21 cellular contexts compared by ENCODE assay signal in genomic region chr13:32259116-32259515, GRCh38. TPM values are rescaled to one million over a fixed set of nuclear protein-coding genes. Genes with fewer than 3 reads are reported as not detected.
DNase-seq lines count a peak whose midpoint lies in the region; ATAC-seq, FAIRE-seq and TF ChIP-seq lines count a peak whose summit lies in the region.
"Had no signal": no experiment of that assay in that cellular context is flagged by ENCODE, and none has a peak within 500 bp of the region (broad histone marks: within the 10 kb centered on the region; RNA-seq: fewer than 3 reads in every experiment).

No MANE protein-coding gene starts in this region.

- no peaks in the 10 kb centered on the region for H3K27me3 Mint-ChIP-seq in nephron (ENCODE audit: low read depth)
- H3K27me3 Mint-ChIP-seq: activated CD4-positive, alpha-beta T cell treated with anti-CD3 and anti-CD28 coated beads, Interleukin-2, amount 10 ng/mL, durations not matched to agents 24 days and 14 days; T-helper 17 cell had no signal

- no peak overlapping the region for H3K27ac ChIP-seq in IMR-90 (ENCODE audit: insufficient read depth, low read length)
- H3K27ac ChIP-seq in kidney (ENCODE audit: low read depth in 2 of 2, low read length in 2 of 2), result no peak overlapping the region

- H3K36me3 Mint-ChIP-seq in nephron (ENCODE audit: low read depth), result no peaks in the 10 kb centered on the region

- H3K4me2 ChIP-seq in IMR-90 (ENCODE audit: low read depth, low read length), result no peak overlapping the region

- 0 out of 2 replicates have a peak, but pooled peaks cover 5% of the 10 kb centered on the region for H3K9me1 ChIP-seq in IMR-90 (ENCODE audit: insufficient read depth, low read length)

- no peak overlapping the region for H2AK9ac ChIP-seq in IMR-90 (replicated peaks; ENCODE audit: low read depth, low read length, poor library complexity)

- DNase-seq in GM12865 (ENCODE audit: low read depth) (no peak), IMR-90 (no peak), choroid plexus epithelial cell (ENCODE audit: low read depth) (no peak), kidney (no peak), NCI-H748 (lab: John Stamatoyannopoulos, UW; ENCODE audit: unreplicated experiment) (no peak)
- DNase-seq: activated CD4-positive, alpha-beta T cell treated with anti-CD3 and anti-CD28 coated beads, Interleukin-2, amount 10 ng/mL, durations not matched to agents 24 days and 14 days; activated T-cell treated with anti-CD3 and anti-CD28 coated beads, Interleukin-2, amount 50 U/mL, for 4 hours; C1 segment of cervical spinal cord; dermis blood vessel endothelial cell; NCI-H1105 treated with DMSO at 0.1 percent for 48 hours; NCI-H510A; retina; RPMI8226; stimulated activated CD4-positive, alpha-beta T cell treated with anti-CD3 and anti-CD28 coated beads, Interleukin-4, amount 100 ng/mL, for 4 hours; stimulated activated naive CD4-positive, alpha-beta T cell; T-helper 17 cell had no signal

- peak; percentile 11 for TF ChIP-seq CTCF in GM12865 (IDR thresholded peaks at IDR 0.05; ENCODE audit: insufficient read depth, low read depth, low read length, missing control alignments)
- TF ChIP-seq CTCF in IMR-90 (conservative IDR thresholded peaks at IDR 0.05; ENCODE audit: low read depth, low read length), result no peak
- TF ChIP-seq CTCF in choroid plexus epithelial cell (conservative IDR thresholded peaks at IDR 0.05; ENCODE audit: low read depth, low read length), result peak; percentile 22
- TF ChIP-seq CTCF in nephron (IDR thresholded peaks at IDR 0.05; ENCODE audit: unreplicated experiment in 3 of 3), result peak in 1 of 3 experiments; percentile 5
- TF ChIP-seq CTCF in kidney (IDR thresholded peaks at IDR 0.05; ENCODE audit: borderline replicate concordance, extremely low read depth, insufficient read depth), result no peak

- H3K4me3 Mint-ChIP-seq in nephron, result no peak overlapping the region
- H3K4me3 Mint-ChIP-seq: activated CD4-positive, alpha-beta T cell treated with anti-CD3 and anti-CD28 coated beads, Interleukin-2, amount 10 ng/mL, durations not matched to agents 24 days and 14 days; activated T-cell treated with anti-CD3 and anti-CD28 coated beads, Interleukin-2, amount 50 U/mL, for 4 hours; T-helper 17 cell had no signal

- H2BK15ac ChIP-seq in IMR-90 (ENCODE audit: low read depth, low read length), result peak overlapping the region; percentile 43; the same call in 1 of the 3 replicates

- no peak for FAIRE-seq in kidney (lab: Jason Lieb, UNC)
- FAIRE-seq: HTR-8/SVneo had no signal

- peaks cover 27% of the 10 kb centered on the region for H3K4me1 Mint-ChIP-seq in nephron
- H3K4me1 Mint-ChIP-seq: activated CD4-positive, alpha-beta T cell treated with anti-CD3 and anti-CD28 coated beads, Interleukin-2, amount 10 ng/mL, durations not matched to agents 24 days and 14 days had no signal

- H3K9me3 Mint-ChIP-seq in nephron, result no peaks in the 10 kb centered on the region
- H3K9me3 Mint-ChIP-seq: activated CD4-positive, alpha-beta T cell treated with anti-CD3 and anti-CD28 coated beads, Interleukin-2, amount 10 ng/mL, durations not matched to agents 24 days and 14 days; activated T-cell treated with anti-CD3 and anti-CD28 coated beads, Interleukin-2, amount 50 U/mL, for 4 hours had no signal

- no peaks in the 10 kb centered on the region for H3K27me3 ChIP-seq in IMR-90 (ENCODE audit: control insufficient read depth, insufficient read depth, low read length)

- no peak for ATAC-seq in IMR-90 (ENCODE audit: low read depth)
- ATAC-seq in GM18861 (IDR thresholded peaks at IDR 0.05; ENCODE audit: unreplicated experiment), result no peak
- no peak for ATAC-seq in HG03159 (IDR thresholded peaks at IDR 0.05; ENCODE audit: unreplicated experiment)
- ATAC-seq: activated T-cell treated with anti-CD3 and anti-CD28 coated beads, Interleukin-2, amount 50 U/mL, for 4 hours; T-helper 17 cell had no signal

- H2AFZ ChIP-seq in IMR-90 (replicated peaks; ENCODE audit: low read length, poor library complexity), result peak overlapping the region; percentile 45

- intact Hi-C loops in IMR-90 (cut with micrococcal nuclease), result no loop called here
- intact Hi-C loops in kidney (cut with DNase I), result no loop called here

- 0 out of 2 replicates have a peak overlapping the region, but pooled peaks have one; percentile 32 for H2BK120ac ChIP-seq in IMR-90 (ENCODE audit: low read depth, low read length)

- H2AK5ac ChIP-seq in IMR-90 (ENCODE audit: low read depth, low read length), result peak overlapping the region; percentile 71

- no peak overlapping the region for H4K91ac ChIP-seq in IMR-90 (ENCODE audit: insufficient read depth, low read depth, low read length)

- H3K36me3 ChIP-seq in IMR-90 (ENCODE audit: control insufficient read depth, insufficient read depth, low read length), result 0 out of 2 replicates have a peak, but pooled peaks cover 2% of the 10 kb centered on the region
- H3K36me3 ChIP-seq in kidney (ENCODE audit: control insufficient read depth in 1 of 2, insufficient read depth in 2 of 2, low read length in 2 of 2), result no peaks in the 10 kb centered on the region

- no peak overlapping the region for H2BK5ac ChIP-seq in IMR-90 (ENCODE audit: low read depth, low read length, poor library complexity, severe bottlenecking)

- H3K4me3 ChIP-seq in GM12865 (ENCODE audit: low read depth, low read length) (no peak overlapping the region), IMR-90 (ENCODE audit: insufficient read depth, low read depth, low read length) (no peak overlapping the region), choroid plexus epithelial cell (ENCODE audit: low read depth, low read length) (no peak overlapping the region), kidney (ENCODE audit: low read length in 2 of 2) (no peak overlapping the region)

- no TSS peak for BruUV-seq in IMR-90 (replicated peaks; lab: Mats Ljungman, UMichigan)

- peak overlapping the region; percentile 71 for H2BK20ac ChIP-seq in IMR-90 (ENCODE audit: low read depth, low read length)

- H3K4me1 ChIP-seq in IMR-90 (ENCODE audit: control insufficient read depth, insufficient read depth, low read length) (peaks cover 8% of the 10 kb centered on the region), kidney (ENCODE audit: control insufficient read depth in 1 of 2, insufficient read depth in 1 of 2, low read depth in 1 of 2, low read length in 2 of 2) (no peaks in the 10 kb centered on the region)

- no peak for TF ChIP-seq RAD21 in IMR-90 (IDR thresholded peaks at IDR 0.05; ENCODE audit: low read length)

- no peak overlapping the region for H4K5ac ChIP-seq in IMR-90 (ENCODE audit: low read depth, low read length)

- no peak overlapping the region for H3K9ac ChIP-seq in IMR-90 (ENCODE audit: low read depth, low read length)
- H3K9ac ChIP-seq in kidney (ENCODE audit: low read length in 2 of 2), result no peak overlapping the region

- H3K79me1 ChIP-seq in IMR-90 (ENCODE audit: low read depth in 1 of 2, low read length in 2 of 2), result no peaks in the 10 kb centered on the region

- H4K20me1 ChIP-seq in IMR-90 (ENCODE audit: insufficient read depth, low read length), result no peaks in the 10 kb centered on the region

- peak overlapping the region; percentile 30 to 82 (median 60) for H3K27ac Mint-ChIP-seq in nephron
- H3K27ac Mint-ChIP-seq: activated CD4-positive, alpha-beta T cell treated with anti-CD3 and anti-CD28 coated beads, Interleukin-2, amount 10 ng/mL, durations not matched to agents 24 days and 14 days; T-helper 17 cell had no signal

- H3K23ac ChIP-seq in IMR-90 (ENCODE audit: low read depth, low read length), result no peak overlapping the region

- no peak for TF ChIP-seq POLR2A in IMR-90 (IDR thresholded peaks at IDR 0.05; ENCODE audit: low read depth, low read length)

- CTCF ChIA-PET in IMR-90 (lab: Yijun Ruan, JAX), result interaction anchor here (0.6 kb wide), 1 partner anchor 345 kb away, joined by 3 read pairs; no protein-coding TSS in a partner anchor

- WGBS in IMR-90 (ENCODE audit: extremely low coverage in 2 of 2, insufficient read length in 1 of 2), 2 experiments, result 100% methylated on average over 1 of the region's 1 CpG; no CpG with 5 or more reads in 1 of the 2 experiments

- H3K4ac ChIP-seq in IMR-90 (ENCODE audit: low read depth, low read length), result peak overlapping the region; percentile 13; the same call in 1 of the 2 replicates

- H3K56ac ChIP-seq in IMR-90 (ENCODE audit: extremely low read depth, insufficient read depth, low read length), result no peak overlapping the region

- no peak overlapping the region for H3K18ac ChIP-seq in IMR-90 (ENCODE audit: low read depth, low read length)

- 0 out of 4 replicates have a peak overlapping the region, but pooled peaks of 1 of the 2 experiments have one; percentile 15 for H4K8ac ChIP-seq in IMR-90 (ENCODE audit: low read depth in 2 of 2, low read length in 2 of 2)

- H3K14ac ChIP-seq in IMR-90 (replicated peaks; ENCODE audit: low read depth, low read length), result 0 out of 2 replicates have a peak overlapping the region, but pooled peaks have one; percentile 21

- H3K9me3 ChIP-seq in IMR-90 (ENCODE audit: control insufficient read depth, insufficient read depth, low read length), result no peaks in the 10 kb centered on the region
- H3K9me3 ChIP-seq in kidney (ENCODE audit: control insufficient read depth in 1 of 2, low read length in 2 of 2), result no peaks in the 10 kb centered on the region

- dilution Hi-C loops in IMR-90 (cut with HindIII; ENCODE audit: low sequenced_read_pairs, unreplicated experiment), result no loop called here

- POLR2A ChIA-PET in IMR-90 (lab: Charles Lee; ENCODE audit: unreplicated experiment), result no interaction called here

- in situ Hi-C loops in IMR-90 (cut with MboI; ENCODE audit: low sequenced_read_pairs), result no loop called here

TF ChIP-seq in IMR-90, 13 proteins besides CTCF, POLR2A, EP300 and RAD21 (continues in another document):
- TF ChIP-seq RCOR1 (IDR thresholded peaks at IDR 0.05; ENCODE audit: insufficient replicate concordance, low read length) (no peak), CHD1 (IDR thresholded peaks at IDR 0.05; ENCODE audit: low read depth, low read length) (no peak), MAFK (IDR thresholded peaks at IDR 0.05; ENCODE audit: low read depth, low read length) (no peak), MXI1 (IDR thresholded peaks at IDR 0.05; ENCODE audit: borderline replicate concordance, low read depth, low read length) (no peak), SMC3 (IDR thresholded peaks at IDR 0.05; ENCODE audit: low read depth, low read length) (no peak)

RNA-seq across cellular contexts. Expression of gene ZAR1L, which starts 56.0 kb away (rescaled TPM):
- not detected in 2 replicates for total RNA-seq in IMR-90 (2012; rRNA removed)
- polyA plus RNA-seq in IMR-90 (2012; rRNA removed), result not detected in 2 replicates
- not detected in 2 replicates for polyA plus RNA-seq in IMR-90 (2012; cell fraction: cytosol; rRNA removed)
- not detected in 2 replicates for polyA plus RNA-seq in IMR-90 (2012; cell fraction: nucleus; rRNA removed; ENCODE audit: low replicate concordance)
- not detected for total RNA-seq in kidney
- polyA plus RNA-seq in kidney (ENCODE audit: insufficient read depth, low read depth, low replicate concordance), result not detected
- total RNA-seq: activated T-cell treated with anti-CD3 and anti-CD28 coated beads, Interleukin-2, amount 50 U/mL, for 4 hours; dermis blood vessel endothelial cell; myocyte; T-helper 17 cell had no signal

RNA-seq across cellular contexts. Expression of gene BRCA2, which starts 56.2 kb away (rescaled TPM):
- total RNA-seq in IMR-90 (2012; rRNA removed) (9.7 and 11.7 TPM in 2 replicates), kidney (2.0 TPM)
- polyA plus RNA-seq in IMR-90 (2012; rRNA removed) (2.0 and 2.1 TPM in 2 replicates), kidney (ENCODE audit: insufficient read depth, low read depth, low replicate concordance) (0.02 TPM)
- polyA plus RNA-seq in IMR-90 (2012; cell fraction: cytosol; rRNA removed), result 0.13 and 0.77 TPM in 2 replicates
- 0.28 and 3.1 TPM in 2 replicates for polyA plus RNA-seq in IMR-90 (2012; cell fraction: nucleus; rRNA removed; ENCODE audit: low replicate concordance)

Comparison
In these comparisons a context has a peak if more than half of its experiments do, and no peak if none do; other contexts are left out.
1. CTCF ChIP-seq: peak in GM12865 (single experiment) and choroid plexus epithelial cell (single experiment); none in IMR-90 (single experiment) and kidney (single experiment).